ENCODE assay signal across 11 cellular contexts in genomic region chr9:133509179-133510083, GRCh38. TPM values are rescaled to one million over a fixed set of nuclear protein-coding genes. Genes with fewer than 3 reads are reported as not detected.
DNase-seq lines count a peak whose midpoint lies in the region; ATAC-seq, FAIRE-seq and TF ChIP-seq lines count a peak whose summit lies in the region.
"Had no signal": no experiment of that assay in that cellular context is flagged by ENCODE, and none has a peak within 500 bp of the region (broad histone marks: within the 10 kb centered on the region; RNA-seq: fewer than 3 reads in every experiment).

No MANE protein-coding gene starts in this region.

- H3K4me1 ChIP-seq in pancreas (peaks cover 4 to 11% (median 8%) of the 10 kb centered on the region in 3 donors), esophagus squamous epithelium (peaks cover 16 to 54% (median 38%) of the 10 kb centered on the region in 3 donors)

- TF ChIP-seq CTCF in pancreas (IDR thresholded peaks at IDR 0.05), result no peak
- no peak for TF ChIP-seq CTCF in esophagus squamous epithelium (IDR thresholded peaks at IDR 0.05)

- DNase-seq in NCI-H1436 (lab: John Stamatoyannopoulos, UW) (peak; percentile 36), NCI-H1436 treated with DMSO at 0.1 percent for 48 hours (lab: John Stamatoyannopoulos, UW) (no peak), NCI-H526 treated with DMSO at 0.1 percent for 48 hours (lab: John Stamatoyannopoulos, UW) (peak; percentile 2), ecto neural progenitor cell (ENCODE audit: low spot score) (peak; percentile 75), pancreas (peak in 4 of 6 donors; percentile 58 to 86 (median 67)), esophagus squamous epithelium (lab: John Stamatoyannopoulos, UW) (no peak)

- H3K36me3 ChIP-seq in pancreas, result no peaks in the 10 kb centered on the region
- no peaks in the 10 kb centered on the region for H3K36me3 ChIP-seq in esophagus squamous epithelium

- H3K4me3 ChIP-seq in pancreas, result peak overlapping the region in 1 of 4 donors; percentile 17
- H3K4me3 ChIP-seq in esophagus squamous epithelium, result peak overlapping the region in 1 of 4 donors; percentile 27

- no peaks in the 10 kb centered on the region for H3K27me3 ChIP-seq in pancreas
- H3K27me3 ChIP-seq in esophagus squamous epithelium, result peaks cover 0 to 44% (median 0%) of the 10 kb centered on the region in 4 donors

- H3K9me3 ChIP-seq in pancreas (no peaks in the 10 kb centered on the region), esophagus squamous epithelium (no peaks in the 10 kb centered on the region)

- WGBS in pancreas, 2 donors, result 4 to 6% methylated on average over 26 of the region's 26 CpGs
- 0 to 2% methylated on average over 4 to 11 of the region's 26 CpGs for WGBS in esophagus squamous epithelium, 2 donors

- ATAC-seq in pancreas, result peak; percentile 49 to 79 (median 70)
- ATAC-seq in HG02973 (IDR thresholded peaks at IDR 0.05; ENCODE audit: unreplicated experiment), result no peak
- ATAC-seq in GM19351 (IDR thresholded peaks at IDR 0.05; ENCODE audit: unreplicated experiment), result no peak

- H3K27ac ChIP-seq in pancreas (peak overlapping the region; percentile 8 to 61 (median 40)), esophagus squamous epithelium (peak overlapping the region in 2 of 4 donors; percentile 0 to 18)

- intact Hi-C loops in pancreas (cut with DNase I) (no loop called here), esophagus squamous epithelium (cut with DNase I) (no loop called here)

- no peak for TF ChIP-seq POLR2A in esophagus squamous epithelium (IDR thresholded peaks at IDR 0.05)

- no peak for FAIRE-seq in pancreas (lab: Jason Lieb, UNC)
- FAIRE-seq: A204.1 had no signal

RNA-seq across cellular contexts. Expression of gene MYMK, which starts 15.3 kb away (rescaled TPM):
- total RNA-seq in pancreas, result not detected
- not detected for polyA plus RNA-seq in pancreas
- not detected for total RNA-seq in esophagus squamous epithelium
- polyA plus RNA-seq: esophagus had no signal

RNA-seq across cellular contexts. Expression of gene ADAMTSL2, which starts 25.1 kb away (rescaled TPM):
- 1 to 10 TPM; 1.5 to 5.5 (median 2.6) TPM for total RNA-seq in pancreas
- polyA plus RNA-seq in pancreas, result 10 to 100 TPM in 1 of 2 donors, 1 to 10 TPM in 1; 9.0 to 12.9 TPM
- 1 to 10 TPM; 1.1 to 2.1 (median 1.4) TPM for total RNA-seq in esophagus squamous epithelium
- total RNA-seq: LHCN-M2 had no signal

RNA-seq across cellular contexts. Expression of gene SLC2A6, which starts 30.5 kb away (rescaled TPM):
- total RNA-seq in pancreas (1 to 10 TPM; 1.1 to 6.3 (median 2.7) TPM), esophagus squamous epithelium (1 to 10 TPM in 1 of 4 donors, under 1 TPM in 3; 0.42 to 1.1 (median 0.85) TPM)
- polyA plus RNA-seq in pancreas, result 1 to 10 TPM; 5.9 to 6.7 TPM

RNA-seq across cellular contexts. Expression of gene CACFD1, which starts 49.7 kb away (rescaled TPM):
- 10 to 100 TPM; 15.6 to 24.4 (median 17.2) TPM for total RNA-seq in pancreas
- polyA plus RNA-seq in pancreas, result 10 to 100 TPM; 25.0 to 26.2 TPM
- 10 to 100 TPM in 1 of 4 donors, 1 to 10 TPM in 3; 5.9 to 13.7 (median 9.1) TPM for total RNA-seq in esophagus squamous epithelium

Comparison
In these comparisons a context has a peak if more than half of its experiments do, and no peak if none do; other contexts are left out.
1. DNase-seq: peak in NCI-H1436 (single experiment), NCI-H526 treated with DMSO at 0.1 percent for 48 hours (single experiment), ecto neural progenitor cell (single experiment) and pancreas (4 of 6); none in NCI-H1436 treated with DMSO at 0.1 percent for 48 hours (single experiment) and esophagus squamous epithelium (single experiment).
2. ATAC-seq: peak in pancreas (4 of 4); none in HG02973 (single experiment) and GM19351 (single experiment).